1 cellular context compared by ENCODE assay signal in genomic region chr2:119429225-119430000, GRCh38.
TF ChIP-seq lines count a peak whose summit lies in the region.

No MANE protein-coding gene starts in this region.

TF ChIP-seq in H1, 55 proteins besides CTCF, POLR2A, EP300 and RAD21 (continued from another document):
- no peak for TF ChIP-seq USF2 (IDR thresholded peaks at IDR 0.05; ENCODE audit: low read length)
- TF ChIP-seq CHD7 (IDR thresholded peaks at IDR 0.05; ENCODE audit: insufficient replicate concordance, low read length), result no peak
- no peak for TF ChIP-seq MAFK (IDR thresholded peaks at IDR 0.05; ENCODE audit: low read depth, low read length)
- TF ChIP-seq GTF2F1 (IDR thresholded peaks at IDR 0.05; ENCODE audit: borderline replicate concordance, low read depth, low read length), result no peak
- TF ChIP-seq YY1 (IDR thresholded peaks at IDR 0.05; ENCODE audit: low read depth, low read length), result no peak
- TF ChIP-seq HDAC6 (IDR thresholded peaks at IDR 0.05; ENCODE audit: low read depth, low read length), result no peak
- TF ChIP-seq NRF1 (IDR thresholded peaks at IDR 0.05; ENCODE audit: low read depth, low read length), result no peak
- no peak for TF ChIP-seq ATF2 (IDR thresholded peaks at IDR 0.05; ENCODE audit: low read length)
- TF ChIP-seq SUZ12 (IDR thresholded peaks at IDR 0.05; ENCODE audit: low read length), result no peak
- TF ChIP-seq ZNF274 (IDR thresholded peaks at IDR 0.05; ENCODE audit: borderline replicate concordance, extremely low read depth, low read length), result no peak
TF ChIP-seq in H1: peak in this region for 0.
